ENCODE assay signal across 14 cellular contexts in genomic region chr11:2388431-2389024, GRCh38. TPM values are rescaled to one million over a fixed set of nuclear protein-coding genes. Genes with fewer than 3 reads are reported as not detected.
A peak's percentile ranks its signal among the peaks of the same experiment; 100 is the strongest.
DNase-seq lines count a peak whose midpoint lies in the region; ATAC-seq and TF ChIP-seq lines count a peak whose summit lies in the region.
"Had no signal": no experiment of that assay in that cellular context is flagged by ENCODE, and none has a peak within 500 bp of the region (broad histone marks: within the 10 kb centered on the region; RNA-seq: fewer than 3 reads in every experiment).

No MANE protein-coding gene starts in this region.

- no peaks in the 10 kb centered on the region for H3K36me3 Mint-ChIP-seq in HFFc6 (ENCODE audit: low read depth)
- H3K36me3 Mint-ChIP-seq in activated T-helper 17 cell treated with anti-CD3 and anti-CD28 coated beads, Interleukin-2, amount 50 U/mL, for 72 hours (ENCODE audit: low read depth) = peaks cover 22% of the 10 kb centered on the region
- H3K36me3 Mint-ChIP-seq in stimulated activated memory B cell treated with anti-CD40 and anti-IgM and Interleukin-4, amounts not matched to agents 10 μg/mL and 1 μg/mL and 100 μg/mL, for 72 hours = peaks cover 11% of the 10 kb centered on the region

- H3K27ac ChIP-seq in lung (ENCODE audit: low read depth in 1 of 2, low read length in 1 of 2) = peak overlapping the region; percentile 4 to 68

- no peak overlapping the region for H3K4me3 Mint-ChIP-seq in HFFc6
- H3K4me3 Mint-ChIP-seq in activated T-helper 17 cell treated with anti-CD3 and anti-CD28 coated beads, Interleukin-2, amount 50 U/mL, for 72 hours = no peak overlapping the region
- no peak overlapping the region for H3K4me3 Mint-ChIP-seq in stimulated activated memory B cell treated with anti-CD40 and anti-IgM and Interleukin-4, amounts not matched to agents 10 μg/mL and 1 μg/mL and 100 μg/mL, for 72 hours
- H3K4me3 Mint-ChIP-seq: activated naive CD8-positive, alpha-beta T cell treated with anti-CD3 and anti-CD28 coated beads, Interleukin-2, amount 10 ng/mL, durations not matched to agents 7 days and 5 days had no signal

- H3K9me3 ChIP-seq in lung (ENCODE audit: control insufficient read depth in 2 of 2, insufficient read depth in 1 of 2, low read length in 1 of 2) = no peaks in the 10 kb centered on the region

- peak overlapping the region; percentile 72 for H3K27ac Mint-ChIP-seq in HFFc6
- H3K27ac Mint-ChIP-seq in activated T-helper 17 cell treated with anti-CD3 and anti-CD28 coated beads, Interleukin-2, amount 50 U/mL, for 72 hours = peak overlapping the region; percentile 33
- peak overlapping the region; percentile 77 for H3K27ac Mint-ChIP-seq in stimulated activated memory B cell treated with anti-CD40 and anti-IgM and Interleukin-4, amounts not matched to agents 10 μg/mL and 1 μg/mL and 100 μg/mL, for 72 hours

- peaks cover 52% of the 10 kb centered on the region for H3K4me1 Mint-ChIP-seq in HFFc6 (ENCODE audit: low read depth)
- H3K4me1 Mint-ChIP-seq in activated T-helper 17 cell treated with anti-CD3 and anti-CD28 coated beads, Interleukin-2, amount 50 U/mL, for 72 hours = peaks cover 8% of the 10 kb centered on the region
- H3K4me1 Mint-ChIP-seq in stimulated activated memory B cell treated with anti-CD40 and anti-IgM and Interleukin-4, amounts not matched to agents 10 μg/mL and 1 μg/mL and 100 μg/mL, for 72 hours = peaks cover 95% of the 10 kb centered on the region

- H3K36me3 ChIP-seq in lung (ENCODE audit: control insufficient read depth in 2 of 2, insufficient read depth in 2 of 2, low read length in 2 of 2) = peaks cover 0 to 49% of the 10 kb centered on the region in 2 donors

- H3K27me3 ChIP-seq in lung (ENCODE audit: control insufficient read depth, insufficient read depth) = no peaks in the 10 kb centered on the region

- peaks cover 0 to 38% of the 10 kb centered on the region in 2 donors for H3K4me1 ChIP-seq in lung (ENCODE audit: control insufficient read depth in 2 of 2, insufficient read depth in 2 of 2, low read length in 2 of 2)

- 77 to 88% methylated on average over 12 of the region's 12 CpGs for WGBS in lung, 2 donors

- no peaks in the 10 kb centered on the region for H3K9me3 Mint-ChIP-seq in HFFc6
- no peaks in the 10 kb centered on the region for H3K9me3 Mint-ChIP-seq in activated T-helper 17 cell treated with anti-CD3 and anti-CD28 coated beads, Interleukin-2, amount 50 U/mL, for 72 hours
- no peaks in the 10 kb centered on the region for H3K9me3 Mint-ChIP-seq in stimulated activated memory B cell treated with anti-CD40 and anti-IgM and Interleukin-4, amounts not matched to agents 10 μg/mL and 1 μg/mL and 100 μg/mL, for 72 hours
- H3K9me3 Mint-ChIP-seq: activated naive CD8-positive, alpha-beta T cell treated with anti-CD3 and anti-CD28 coated beads, Interleukin-2, amount 10 ng/mL, durations not matched to agents 7 days and 5 days had no signal

- no peak for ATAC-seq in activated T-helper 17 cell treated with anti-CD3 and anti-CD28 coated beads, Interleukin-2, amount 50 U/mL, for 72 hours (replicated peaks)
- ATAC-seq in lung (ENCODE audit: insufficient read depth, low FRiP score) (no peak), GM18502 (IDR thresholded peaks at IDR 0.05; ENCODE audit: poor library complexity, unreplicated experiment) (no peak)
- no peak for ATAC-seq in stimulated activated memory B cell treated with anti-CD40 and anti-IgM and Interleukin-4, amounts not matched to agents 10 μg/mL and 1 μg/mL and 100 μg/mL, for 72 hours

- no peak overlapping the region for H3K4me3 ChIP-seq in lung

- no peak for DNase-seq in HFFc6
- no peak for DNase-seq in lung (ENCODE audit: low spot score)
- DNase-seq in NCI-H510A treated with DMSO at 0.1 percent for 48 hours (lab: John Stamatoyannopoulos, UW) = no peak
- no peak for DNase-seq in GM10266 (ENCODE audit: extremely low spot score)
- no peak for DNase-seq in SHP77 (lab: John Stamatoyannopoulos, UW)
- DNase-seq: activated CD4-positive, alpha-beta T cell treated with anti-CD3 and anti-CD28 coated beads, Interleukin-2, amount 50 U/mL, for 4 hours; activated naive CD8-positive, alpha-beta T cell treated with anti-CD3 and anti-CD28 coated beads, Interleukin-2, amount 10 ng/mL, durations not matched to agents 7 days and 5 days; NCI-H1092 treated with DMSO at 0.1 percent for 48 hours; stimulated activated CD4-positive, alpha-beta T cell treated with anti-CD3 and anti-CD28 coated beads, Interleukin-1b, Interleukin-23, amount 100 ng/mL, for 48 hours had no signal

- peaks cover 4% of the 10 kb centered on the region for H3K27me3 Mint-ChIP-seq in HFFc6 (ENCODE audit: insufficient read depth)
- no peaks in the 10 kb centered on the region for H3K27me3 Mint-ChIP-seq in activated T-helper 17 cell treated with anti-CD3 and anti-CD28 coated beads, Interleukin-2, amount 50 U/mL, for 72 hours
- H3K27me3 Mint-ChIP-seq in stimulated activated memory B cell treated with anti-CD40 and anti-IgM and Interleukin-4, amounts not matched to agents 10 μg/mL and 1 μg/mL and 100 μg/mL, for 72 hours = no peaks in the 10 kb centered on the region
- H3K27me3 Mint-ChIP-seq: activated naive CD8-positive, alpha-beta T cell treated with anti-CD3 and anti-CD28 coated beads, Interleukin-2, amount 10 ng/mL, durations not matched to agents 7 days and 5 days had no signal

- TF ChIP-seq CTCF in HFFc6 (IDR thresholded peaks at IDR 0.05) (no peak), lung (IDR thresholded peaks at IDR 0.05; ENCODE audit: control extremely low read depth, extremely low read depth) (no peak), GM10266 (IDR thresholded peaks at IDR 0.05; ENCODE audit: control insufficient read depth, insufficient read depth, low read depth, missing control alignments) (no peak)

RNA-seq across cellular contexts. Expression of gene CD81, which starts 11.4 kb away (rescaled TPM):
- 100 to 1,000 TPM; 540 to 738 (median 627) TPM for total RNA-seq in HFFc6 (2021; fragmentation: NEBNext Ultra II Directional; extraction: Animal tissue kit (Norgen Biotek cat#: 25700))
- total RNA-seq in activated T-helper 17 cell treated with anti-CD3 and anti-CD28 coated beads, Interleukin-2, amount 50 U/mL, for 72 hours = 100 to 1,000 TPM; 147 to 170 TPM
- 100 to 1,000 TPM; 605 to 708 TPM for total RNA-seq in lung
- polyA plus RNA-seq in lung = 100 to 1,000 TPM; 412 to 679 TPM

RNA-seq across cellular contexts. Expression of gene TSSC4, which starts 12.0 kb away (rescaled TPM):
- total RNA-seq in HFFc6 (2021; fragmentation: NEBNext Ultra II Directional; extraction: Animal tissue kit (Norgen Biotek cat#: 25700)) = 10 to 100 TPM; 47.4 to 74.7 (median 62.8) TPM
- total RNA-seq in activated T-helper 17 cell treated with anti-CD3 and anti-CD28 coated beads, Interleukin-2, amount 50 U/mL, for 72 hours = 10 to 100 TPM; 19.7 to 58.7 TPM
- 10 to 100 TPM; 25.1 to 56.5 TPM for total RNA-seq in lung
- 10 to 100 TPM; 48.8 to 50.7 TPM for polyA plus RNA-seq in lung

RNA-seq across cellular contexts. Expression of gene TRPM5, which starts 55.8 kb away (rescaled TPM):
- not detected for total RNA-seq in HFFc6 (2021; fragmentation: NEBNext Ultra II Directional; extraction: Animal tissue kit (Norgen Biotek cat#: 25700))
- total RNA-seq in activated T-helper 17 cell treated with anti-CD3 and anti-CD28 coated beads, Interleukin-2, amount 50 U/mL, for 72 hours = not detected
- total RNA-seq in lung = under 1 TPM; 0.18 to 0.20 TPM
- under 1 TPM; 0.02 to 0.04 TPM for polyA plus RNA-seq in lung
- total RNA-seq: activated naive CD8-positive, alpha-beta T cell treated with anti-CD3 and anti-CD28 coated beads, Interleukin-2, amount 10 ng/mL, durations not matched to agents 7 days and 5 days; subcutaneous adipose tissue had no signal
- polyA plus RNA-seq: neural cell had no signal

RNA-seq across cellular contexts. Expression of gene KCNQ1, which starts 56.3 kb away (rescaled TPM):
- not detected for total RNA-seq in HFFc6 (2021; fragmentation: NEBNext Ultra II Directional; extraction: Animal tissue kit (Norgen Biotek cat#: 25700))
- total RNA-seq in activated T-helper 17 cell treated with anti-CD3 and anti-CD28 coated beads, Interleukin-2, amount 50 U/mL, for 72 hours = 1 to 10 TPM; 7.0 to 9.7 TPM
- 10 to 100 TPM; 15.4 to 41.7 TPM for total RNA-seq in lung
- 10 to 100 TPM; 23.5 to 29.0 TPM for polyA plus RNA-seq in lung
- polyA plus RNA-seq: neural cell had no signal
